ENCODE assay signal across 29 cellular contexts in genomic region chr11:82406611-82407010, GRCh38.
"Had no signal": no experiment of that assay in that cellular context is flagged by ENCODE, and none has a peak within 500 bp of the region (broad histone marks: within the 10 kb centered on the region; RNA-seq: fewer than 3 reads in every experiment).

No MANE protein-coding gene starts in this region.

- H3K27ac Mint-ChIP-seq: activated CD8-positive, alpha-beta T cell treated with anti-CD3 and anti-CD28 coated beads for 36 hours; activated naive CD8-positive, alpha-beta T cell treated with anti-CD3 and anti-CD28 coated beads for 36 hours; activated T-cell treated with anti-CD3 and anti-CD28 coated beads, Interleukin-2, amount 50 U/mL, for 72 hours; activated T-helper 17 cell treated with anti-CD3 and anti-CD28 coated beads, Interleukin-2, amount 50 U/mL, for 72 hours; IgD-negative memory B cell had no signal

- H3K4me1 Mint-ChIP-seq: activated naive CD8-positive, alpha-beta T cell treated with anti-CD3 and anti-CD28 coated beads for 36 hours; activated T-helper 17 cell treated with anti-CD3 and anti-CD28 coated beads, Interleukin-2, amount 50 U/mL, for 72 hours; central memory CD8-positive, alpha-beta T cell; IgD-negative memory B cell had no signal

- H3K36me3 Mint-ChIP-seq: activated naive CD8-positive, alpha-beta T cell treated with anti-CD3 and anti-CD28 coated beads for 36 hours; IgD-negative memory B cell had no signal

- DNase-seq: activated CD4-positive, alpha-beta T cell treated with anti-CD3 and anti-CD28 coated beads for 1 hour; activated CD4-positive, alpha-beta T cell treated with anti-CD3 and anti-CD28 coated beads for 48 hours; activated CD4-positive, alpha-beta T cell treated with anti-CD3 and anti-CD28 coated beads, Interleukin-2, amount 50 U/mL, for 4 hours; activated CD4-positive, CD25-positive, alpha-beta regulatory T cell; activated CD8-positive, alpha-beta T cell treated with anti-CD3 and anti-CD28 coated beads for 36 hours; activated effector memory CD4-positive, alpha-beta T cell treated with anti-CD3 and anti-CD28 coated beads, Interleukin-2, amount 50 U/mL, for 16 hours; activated naive CD4-positive, alpha-beta T cell; activated naive CD4-positive, alpha-beta T cell treated with anti-CD3 and anti-CD28 coated beads, Interleukin-2, amount 50 U/mL, for 16 hours; activated naive CD8-positive, alpha-beta T cell treated with anti-CD3 and anti-CD28 coated beads for 36 hours; activated T-cell treated with anti-CD3 and anti-CD28 coated beads, Interleukin-2, amount 50 U/mL, for 1 hour; activated T-cell treated with anti-CD3 and anti-CD28 coated beads, Interleukin-2, amount 50 U/mL, for 72 hours; amniotic stem cell; aorta; Karpas-422; KBM-7; NCI-H1436 treated with DMSO at 0.1 percent for 48 hours; NCI-H1694 treated with DMSO at 0.1 percent for 48 hours; NCI-H2029 treated with DMSO at 0.1 percent for 48 hours; NCI-H2107; NCI-H226; NCI-H446 treated with DMSO at 0.1 percent for 48 hours; NCI-H524; OCI-M1; Right ventricle myocardium superior; T1000; WERI-Rb-1 had no signal

- H3K4me3 Mint-ChIP-seq: activated CD8-positive, alpha-beta T cell treated with anti-CD3 and anti-CD28 coated beads for 36 hours; activated naive CD8-positive, alpha-beta T cell treated with anti-CD3 and anti-CD28 coated beads for 36 hours; activated T-cell treated with anti-CD3 and anti-CD28 coated beads, Interleukin-2, amount 50 U/mL, for 72 hours; activated T-helper 17 cell treated with anti-CD3 and anti-CD28 coated beads, Interleukin-2, amount 50 U/mL, for 72 hours; central memory CD8-positive, alpha-beta T cell; IgD-negative memory B cell had no signal

- ATAC-seq: activated CD8-positive, alpha-beta T cell treated with anti-CD3 and anti-CD28 coated beads for 36 hours; activated T-cell treated with anti-CD3 and anti-CD28 coated beads, Interleukin-2, amount 50 U/mL, for 72 hours; activated T-helper 17 cell treated with anti-CD3 and anti-CD28 coated beads, Interleukin-2, amount 50 U/mL, for 72 hours had no signal

- H3K9me3 Mint-ChIP-seq: activated T-cell treated with anti-CD3 and anti-CD28 coated beads, Interleukin-2, amount 50 U/mL, for 72 hours had no signal

- H3K27me3 Mint-ChIP-seq: activated CD8-positive, alpha-beta T cell treated with anti-CD3 and anti-CD28 coated beads for 36 hours; activated naive CD8-positive, alpha-beta T cell treated with anti-CD3 and anti-CD28 coated beads for 36 hours; activated T-helper 17 cell treated with anti-CD3 and anti-CD28 coated beads, Interleukin-2, amount 50 U/mL, for 72 hours; central memory CD8-positive, alpha-beta T cell had no signal
